In the genomic region with DNA sequence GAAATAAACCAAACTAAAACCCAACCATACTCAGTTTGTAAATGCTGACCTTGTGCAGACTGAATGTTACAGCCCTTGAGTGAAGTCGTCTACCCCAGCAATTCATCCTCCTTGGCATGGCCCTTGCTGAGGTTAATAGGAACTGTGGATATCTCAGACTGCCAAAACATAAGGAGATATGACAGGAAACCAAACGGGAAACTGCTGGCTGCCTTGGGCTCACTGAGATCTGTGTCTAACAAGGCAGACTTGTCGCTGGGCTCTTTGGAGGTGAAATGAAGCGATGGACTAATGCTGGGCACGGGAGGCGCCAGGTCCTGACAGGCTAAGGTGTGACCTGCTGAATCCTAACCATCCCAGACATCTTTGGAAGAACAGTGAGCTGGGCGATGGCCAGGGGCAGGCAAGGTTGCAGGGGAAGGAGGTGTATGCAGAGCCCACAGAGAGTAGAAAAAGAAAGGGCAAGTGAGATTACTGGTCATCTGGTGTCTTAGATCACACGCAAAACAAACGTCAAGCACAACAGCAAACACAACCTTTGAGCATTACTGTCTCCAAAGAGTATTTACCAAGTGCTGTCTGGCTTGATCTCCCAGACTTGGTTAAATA, we compare ENCODE assay signal across 1 cellular context.
TF ChIP-seq lines count a peak whose summit lies in the region.

No MANE protein-coding gene starts in this region.

TF ChIP-seq in H1, 55 proteins besides CTCF, POLR2A, EP300 and RAD21:
- TF ChIP-seq TAF7 (optimal IDR thresholded peaks at IDR 0.05; ENCODE audit: borderline replicate concordance, low read depth, low read length): no peak
- TF ChIP-seq BACH1 (IDR thresholded peaks at IDR 0.05; ENCODE audit: low read length): no peak
- TF ChIP-seq SIX5 (IDR thresholded peaks at IDR 0.05; ENCODE audit: low read depth, low read length): no peak
- TF ChIP-seq SIN3A (conservative IDR thresholded peaks at IDR 0.05 in 1 of 2, IDR thresholded peaks at IDR 0.05 in 1 of 2; ENCODE audit: low read depth in 1 of 2, low read length in 2 of 2): no peak
- TF ChIP-seq CREB1 (IDR thresholded peaks at IDR 0.05): no peak
- no peak for TF ChIP-seq NANOG (IDR thresholded peaks at IDR 0.05; ENCODE audit: insufficient read depth, low read depth, low read length, poor library complexity, severe bottlenecking)
- TF ChIP-seq KDM1A (IDR thresholded peaks at IDR 0.05; ENCODE audit: borderline replicate concordance, low read length): no peak
- TF ChIP-seq KDM5A (IDR thresholded peaks at IDR 0.05; ENCODE audit: low read length): no peak
